Comparison of ENCODE assay signal across 11 cellular contexts in genomic region chr2:233399306-233400225, GRCh38. TPM values are rescaled to one million over a fixed set of nuclear protein-coding genes. Genes with fewer than 3 reads are reported as not detected.
A peak's percentile ranks its signal among the peaks of the same experiment; 100 is the strongest.
DNase-seq lines count a peak whose midpoint lies in the region; ATAC-seq and TF ChIP-seq lines count a peak whose summit lies in the region.
"Had no signal": no experiment of that assay in that cellular context is flagged by ENCODE, and none has a peak within 500 bp of the region (broad histone marks: within the 10 kb centered on the region; RNA-seq: fewer than 3 reads in every experiment).

No MANE protein-coding gene starts in this region.

- no peaks in the 10 kb centered on the region for H3K9me3 Mint-ChIP-seq in activated B cell treated with CpG ODN at 0.5 μM for 24 hours
- H3K9me3 Mint-ChIP-seq in dendritic cell treated with granulocyte-macrophage colony-stimulating factor and Interleukin-4, amounts not matched to agents 40 ng/mL and 50 ng/mL, for 4 days = no peaks in the 10 kb centered on the region

- peak overlapping the region; percentile 39 for H3K27ac ChIP-seq in HUES48 (ENCODE audit: low read depth, low read length)
- H3K27ac ChIP-seq: pancreas had no signal

- no peak for TF ChIP-seq CTCF in activated B cell treated with CpG ODN at 0.5 μM for 24 hours (IDR thresholded peaks at IDR 0.05)

- intact Hi-C loops in activated B cell treated with CpG ODN at 0.5 μM for 24 hours (cut with micrococcal nuclease) (no loop called here), Right ventricle myocardium superior (cut with DNase I) (loop anchor here (5.0 kb wide), 1 partner anchor 43 kb away; no protein-coding TSS in a partner anchor)
- intact Hi-C loops in dendritic cell treated with granulocyte-macrophage colony-stimulating factor and Interleukin-4, amounts not matched to agents 40 ng/mL and 50 ng/mL, for 4 days (cut with micrococcal nuclease) = loop anchor here (5.0 kb wide), 1 partner anchor 43 kb away; no protein-coding TSS in a partner anchor

- H3K4me3 ChIP-seq in HUES48 (ENCODE audit: low read depth, low read length) = no peak overlapping the region
- H3K4me3 ChIP-seq: pancreas had no signal

- no peaks in the 10 kb centered on the region for H3K36me3 ChIP-seq in HUES48 (ENCODE audit: control insufficient read depth, insufficient read depth, low read length)
- H3K36me3 ChIP-seq: pancreas had no signal

- peaks cover 5% of the 10 kb centered on the region for H3K4me1 ChIP-seq in HUES48 (ENCODE audit: control insufficient read depth, insufficient read depth, low read length)
- H3K4me1 ChIP-seq: pancreas had no signal

- CTCF ChIA-PET in activated B cell treated with CpG ODN at 0.5 μM for 24 hours (lab: Charles Lee) = interaction anchor here (2.0 to 11.5 kb wide), 2 partner anchors 43 to 45 kb away, joined by 6 to 210 read pairs; no protein-coding TSS in a partner anchor

- no peak overlapping the region for H3K9ac ChIP-seq in HUES48 (ENCODE audit: low read depth, low read length)

- H3K4me1 Mint-ChIP-seq in activated B cell treated with CpG ODN at 0.5 μM for 24 hours = peaks cover 58% of the 10 kb centered on the region
- H3K4me1 Mint-ChIP-seq in dendritic cell treated with granulocyte-macrophage colony-stimulating factor and Interleukin-4, amounts not matched to agents 40 ng/mL and 50 ng/mL, for 4 days (ENCODE audit: low read depth) = peaks cover 14% of the 10 kb centered on the region

- H3K27me3 Mint-ChIP-seq in activated B cell treated with CpG ODN at 0.5 μM for 24 hours = no peaks in the 10 kb centered on the region
- no peaks in the 10 kb centered on the region for H3K27me3 Mint-ChIP-seq in dendritic cell treated with granulocyte-macrophage colony-stimulating factor and Interleukin-4, amounts not matched to agents 40 ng/mL and 50 ng/mL, for 4 days

- DNase-seq in activated B cell treated with CpG ODN at 0.5 μM for 24 hours (no peak), dedifferentiated amniotic fluid mesenchymal stem cell (ENCODE audit: extremely low spot score) (no peak), Right ventricle myocardium superior (no peak), DMS79 treated with DMSO at 0.1 percent for 48 hours (lab: John Stamatoyannopoulos, UW) (no peak)
- DNase-seq in stimulated activated CD8-positive, alpha-beta memory T cell treated with anti-CD3 and anti-CD28 coated beads, Interleukin-4, amount 100 ng/mL, for 48 hours = peak; percentile 67
- DNase-seq: islet precursor cell, NCI-H2171, pancreas had no signal

- peaks cover 58% of the 10 kb centered on the region for H3K36me3 Mint-ChIP-seq in activated B cell treated with CpG ODN at 0.5 μM for 24 hours (ENCODE audit: low read depth)
- peaks cover 66% of the 10 kb centered on the region for H3K36me3 Mint-ChIP-seq in dendritic cell treated with granulocyte-macrophage colony-stimulating factor and Interleukin-4, amounts not matched to agents 40 ng/mL and 50 ng/mL, for 4 days (ENCODE audit: low read depth)

- POLR2A ChIA-PET in activated B cell treated with CpG ODN at 0.5 μM for 24 hours (lab: Charles Lee) = interaction anchor here (1.2 kb wide), 1 partner anchor 19 kb away, joined by 3 read pairs; no protein-coding TSS in a partner anchor

- ATAC-seq in activated B cell treated with CpG ODN at 0.5 μM for 24 hours (ENCODE audit: low read depth) = no peak
- ATAC-seq in Right ventricle myocardium superior (ENCODE audit: poor library complexity) = no peak
- ATAC-seq in HG03039 (IDR thresholded peaks at IDR 0.05; ENCODE audit: unreplicated experiment) = no peak
- ATAC-seq: pancreas had no signal

- no peaks in the 10 kb centered on the region for H3K27me3 ChIP-seq in HUES48 (ENCODE audit: control insufficient read depth, insufficient read depth, low read length)
- H3K27me3 ChIP-seq: pancreas had no signal

- H3K27ac Mint-ChIP-seq in activated B cell treated with CpG ODN at 0.5 μM for 24 hours = peak overlapping the region; percentile 81
- H3K27ac Mint-ChIP-seq in dendritic cell treated with granulocyte-macrophage colony-stimulating factor and Interleukin-4, amounts not matched to agents 40 ng/mL and 50 ng/mL, for 4 days = peak overlapping the region; percentile 9

- H3K9me3 ChIP-seq in HUES48 (ENCODE audit: control insufficient read depth, insufficient read depth, low read length) = no peaks in the 10 kb centered on the region
- H3K9me3 ChIP-seq: pancreas had no signal

- H3K4me3 Mint-ChIP-seq in activated B cell treated with CpG ODN at 0.5 μM for 24 hours = no peak overlapping the region
- H3K4me3 Mint-ChIP-seq in dendritic cell treated with granulocyte-macrophage colony-stimulating factor and Interleukin-4, amounts not matched to agents 40 ng/mL and 50 ng/mL, for 4 days = no peak overlapping the region

RNA-seq across cellular contexts. Expression of gene DGKD, which starts 45.3 kb away (rescaled TPM):
- total RNA-seq in activated B cell treated with CpG ODN at 0.5 μM for 24 hours = 140 and 188 TPM in 2 replicates
- 27.2 TPM for total RNA-seq in Right ventricle myocardium superior
